ENCODE assay signal across 31 cellular contexts in the genomic region with DNA sequence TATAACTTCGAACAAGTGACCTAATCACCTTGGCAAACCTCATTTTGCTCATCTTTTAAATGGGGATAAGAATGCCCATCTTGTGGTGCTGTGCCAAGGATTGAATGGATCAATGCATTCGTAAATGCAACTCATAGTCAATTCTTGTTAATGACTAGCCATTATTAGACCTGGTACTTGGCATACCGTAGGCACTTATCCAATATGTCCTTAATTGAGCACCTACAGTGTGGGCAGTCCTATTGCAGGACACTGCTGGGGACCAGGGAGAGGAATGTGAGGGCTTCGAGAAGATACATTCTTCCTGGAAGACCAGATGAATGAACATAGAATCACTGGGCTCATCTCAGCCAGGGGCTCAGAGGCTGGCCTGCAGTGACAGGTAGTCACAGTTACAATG.
"Had no signal": no experiment of that assay in that cellular context is flagged by ENCODE, and none has a peak within 500 bp of the region (broad histone marks: within the 10 kb centered on the region; RNA-seq: fewer than 3 reads in every experiment).

No MANE protein-coding gene starts in this region.

- H3K9me3 Mint-ChIP-seq: dendritic cell treated with granulocyte-macrophage colony-stimulating factor and Interleukin-4, amounts not matched to agents 40 ng/mL and 50 ng/mL, for 4 days; endodermal cell; memory B cell; mesothelial cell of epicardium; naive B cell; nephron progenitor cell; stimulated activated effector memory CD8-positive, alpha-beta T cell treated with anti-CD3 and anti-CD28 coated beads, Interleukin-12 subunit alpha, Interleukin-12 subunit beta, amount 100 ng/mL, for 72 hours had no signal

- H3K36me3 Mint-ChIP-seq: memory B cell; mesothelial cell of epicardium; naive B cell; stimulated activated effector memory CD8-positive, alpha-beta T cell treated with anti-CD3 and anti-CD28 coated beads, Interleukin-12 subunit alpha, Interleukin-12 subunit beta, amount 100 ng/mL, for 72 hours had no signal

- H3K4me3 Mint-ChIP-seq: dendritic cell treated with granulocyte-macrophage colony-stimulating factor and Interleukin-4, amounts not matched to agents 40 ng/mL and 50 ng/mL, for 4 days; endodermal cell; memory B cell; mesothelial cell of epicardium; nephron progenitor cell; stimulated activated effector memory CD8-positive, alpha-beta T cell treated with anti-CD3 and anti-CD28 coated beads, Interleukin-12 subunit alpha, Interleukin-12 subunit beta, amount 100 ng/mL, for 72 hours had no signal

- DNase-seq: colonic mucosa; effector CD8-positive, alpha-beta T cell; endodermal cell; foreskin keratinocyte; heart left ventricle; kidney; mucosa of descending colon; naive B cell; nephron progenitor cell; stimulated activated CD4-positive, alpha-beta T cell treated with anti-CD3 and anti-CD28 coated beads, Interleukin-12 subunit alpha, Interleukin-12 subunit beta, amount 100 ng/mL, for 4 hours; stimulated activated CD4-positive, alpha-beta T cell treated with anti-CD3 and anti-CD28 coated beads, Interleukin-1b, Interleukin-23, amount 100 ng/mL, for 48 hours; stimulated activated CD4-positive, alpha-beta T cell treated with anti-CD3 and anti-CD28 coated beads, Interleukin-4, amount 100 ng/mL, for 24 hours; stimulated activated naive CD4-positive, alpha-beta T cell treated with Interleukin-2 at 50 U/mL for 16 hours; stomach; thyroid gland; trophoblast cell had no signal

- ATAC-seq: esophagus mucosa; foreskin keratinocyte; gastroesophageal sphincter; left lobe of liver; mucosa of descending colon; pancreas; stimulated activated effector memory CD8-positive, alpha-beta T cell treated with anti-CD3 and anti-CD28 coated beads, Interleukin-12 subunit alpha, Interleukin-12 subunit beta, amount 100 ng/mL, for 72 hours had no signal

- H3K36me3 ChIP-seq: colonic mucosa, gastroesophageal sphincter, heart left ventricle, neutrophil, pancreas, right lobe of liver, stomach, thyroid gland had no signal

- H3K4me3 ChIP-seq: colonic mucosa, gastroesophageal sphincter, heart left ventricle, hepatocyte, lung, mucosa of descending colon, pancreas, right lobe of liver, smooth muscle cell, stomach, thyroid gland had no signal

- H3K9me3 ChIP-seq: colonic mucosa, gastroesophageal sphincter, heart left ventricle, mucosa of descending colon, neutrophil, pancreas, right lobe of liver, stomach, thyroid gland had no signal

- H3K27ac ChIP-seq: colonic mucosa, epithelial cell of prostate, foreskin keratinocyte, gastroesophageal sphincter, heart left ventricle, hepatocyte, neutrophil, pancreas, right lobe of liver, stomach, thyroid gland had no signal

- H3K27me3 ChIP-seq: colonic mucosa, gastroesophageal sphincter, heart left ventricle, hepatocyte, neutrophil, pancreas, right lobe of liver, stomach, thyroid gland had no signal

- H3K4me1 ChIP-seq: colonic mucosa, pancreas had no signal

- H3K27ac Mint-ChIP-seq: dendritic cell treated with granulocyte-macrophage colony-stimulating factor and Interleukin-4, amounts not matched to agents 40 ng/mL and 50 ng/mL, for 4 days; endodermal cell; memory B cell; mesothelial cell of epicardium; nephron progenitor cell; progenitor cell of endocrine pancreas; stimulated activated effector memory CD8-positive, alpha-beta T cell treated with anti-CD3 and anti-CD28 coated beads, Interleukin-12 subunit alpha, Interleukin-12 subunit beta, amount 100 ng/mL, for 72 hours had no signal

- H3K27me3 Mint-ChIP-seq: memory B cell had no signal
